Comparison of ENCODE assay signal across 8 cellular contexts in genomic region chr9:127311239-127311741, GRCh38. TPM values are rescaled to one million over a fixed set of nuclear protein-coding genes. Genes with fewer than 3 reads are reported as not detected.
DNase-seq lines count a peak whose midpoint lies in the region; ATAC-seq and TF ChIP-seq lines count a peak whose summit lies in the region.

No MANE protein-coding gene starts in this region.

- H3K4me1 Mint-ChIP-seq in CD14-positive monocyte, result peaks cover 19% of the 10 kb centered on the region

- H3K4me3 Mint-ChIP-seq in CD14-positive monocyte, result no peak overlapping the region

- intact Hi-C loops in CD14-positive monocyte (cut with micrococcal nuclease), result no loop called here

- no peak for ATAC-seq in HG03342 (IDR thresholded peaks at IDR 0.05; ENCODE audit: unreplicated experiment)

- DNase-seq in CD14-positive monocyte (ENCODE audit: low spot score) (no peak), HS-27A (ENCODE audit: low read depth) (peak; percentile 17), fibroblast of peridontal ligament (ENCODE audit: extremely low read depth) (peak; percentile 65), retinal pigment epithelial cell (ENCODE audit: low read depth) (peak; percentile 85), SKM-1 (lab: John Stamatoyannopoulos, UW; ENCODE audit: unreplicated experiment) (no peak), GF-D8 (lab: John Stamatoyannopoulos, UW) (no peak)
- DNase-seq in activated CD4-positive, alpha-beta T cell treated with anti-CD3 and anti-CD28 coated beads for 48 hours, result peak; percentile 36

- H3K27me3 Mint-ChIP-seq in CD14-positive monocyte (ENCODE audit: low read depth in 3 of 3), result peaks cover 0 to 2% (median 0%) of the 10 kb centered on the region in 3 donors

- no peak overlapping the region for H3K27ac Mint-ChIP-seq in CD14-positive monocyte

- no peaks in the 10 kb centered on the region for H3K9me3 Mint-ChIP-seq in CD14-positive monocyte

- TF ChIP-seq CTCF in CD14-positive monocyte (IDR thresholded peaks at IDR 0.05), result peak; percentile 13
- peak; percentile 63 for TF ChIP-seq CTCF in retinal pigment epithelial cell (conservative IDR thresholded peaks at IDR 0.05; ENCODE audit: low read depth, low read length)

- peaks cover 2% of the 10 kb centered on the region in 2 donors for H3K36me3 Mint-ChIP-seq in CD14-positive monocyte

- peak overlapping the region; percentile 5 for H3K4me3 ChIP-seq in retinal pigment epithelial cell (ENCODE audit: low read length)

RNA-seq across cellular contexts. Expression of gene GARNL3, which starts 46.7 kb away (rescaled TPM):
- under 1 TPM; 0.39 to 0.94 TPM for polyA plus RNA-seq in CD14-positive monocyte

Comparison
In these comparisons a context has a peak if more than half of its experiments do, and no peak if none do; other contexts are left out.
1. DNase-seq: peak in HS-27A (single experiment), activated CD4-positive, alpha-beta T cell treated with anti-CD3 and anti-CD28 coated beads for 48 hours (single experiment), fibroblast of peridontal ligament (single experiment) and retinal pigment epithelial cell (single experiment); none in CD14-positive monocyte (single experiment), SKM-1 (single experiment) and GF-D8 (single experiment).